8 cellular contexts compared by ENCODE assay signal in genomic region chr5:140710899-140711552, GRCh38. TPM values are rescaled to one million over a fixed set of nuclear protein-coding genes. Genes with fewer than 3 reads are reported as not detected.
A peak's percentile ranks its signal among the peaks of the same experiment; 100 is the strongest.
DNase-seq lines count a peak whose midpoint lies in the region; ATAC-seq and TF ChIP-seq lines count a peak whose summit lies in the region.

No MANE protein-coding gene starts in this region.

- H3K4me3 ChIP-seq in right atrium auricular region (peak overlapping the region; percentile 44 to 58), prostate gland (peak overlapping the region; percentile 42 to 55)

- peak overlapping the region; percentile 99 for H3K27ac Mint-ChIP-seq in T-helper 17 cell

- peaks cover 2% of the 10 kb centered on the region for H3K36me3 Mint-ChIP-seq in T-helper 17 cell (ENCODE audit: low read depth)

- DNase-seq in GM10248 (ENCODE audit: extremely low spot score) = peak; percentile 79
- DNase-seq in NCI-H1417 treated with DMSO at 0.1 percent for 48 hours (lab: John Stamatoyannopoulos, UW) = peak; percentile 80
- DNase-seq in T-helper 17 cell = peak; percentile 41 to 75 (median 72)
- DNase-seq in right atrium auricular region (ENCODE audit: low spot score) = peak; percentile 98
- peak; percentile 93 for DNase-seq in prostate gland (ENCODE audit: low spot score)
- DNase-seq in ureter (ENCODE audit: low spot score) = peak; percentile 95

- CTCF ChIA-PET in GM10248 (lab: Yijun Ruan, JAX) = interaction anchor here (0.8 to 2.3 kb wide), 12 partner anchors 9 to 853 kb away, joined by 3 to 18 read pairs (median 4); partner anchors contain the start of gene ZMAT2

- TF ChIP-seq POLR2A in prostate gland (IDR thresholded peaks at IDR 0.05) = peak; percentile 71

- peak; percentile 90 for ATAC-seq in HG02759 (IDR thresholded peaks at IDR 0.05; ENCODE audit: unreplicated experiment)
- peak; percentile 86 for ATAC-seq in T-helper 17 cell

- H3K4me3 Mint-ChIP-seq in T-helper 17 cell = peak overlapping the region; percentile 95

- H3K27me3 ChIP-seq in right atrium auricular region (no peaks in the 10 kb centered on the region), prostate gland (replicated peaks; ENCODE audit: insufficient read depth) (no peaks in the 10 kb centered on the region)

- intact Hi-C loops in prostate gland (cut with DNase I) = loop anchor here (10.0 kb wide), 1 partner anchor 336 kb away; no protein-coding TSS in a partner anchor

- H3K27ac ChIP-seq in angular gyrus (ENCODE audit: low read depth, low read length) = peak overlapping the region; percentile 51
- H3K27ac ChIP-seq in right atrium auricular region = peak overlapping the region; percentile 92 to 94
- H3K27ac ChIP-seq in prostate gland = peak overlapping the region; percentile 91 to 95

- no peaks in the 10 kb centered on the region for H3K27me3 Mint-ChIP-seq in T-helper 17 cell

- POLR2A ChIA-PET in GM10248 (lab: Yijun Ruan, JAX) = interaction anchor here (0.6 to 1.8 kb wide), 8 partner anchors 9 to 365 kb away, joined by 3 to 12 read pairs (median 4); partner anchors contain the start of genes APBB3, EIF4EBP3, HARS1 and HARS2

- WGBS in prostate gland = 0% methylated on average over 27 of the region's 27 CpGs

- H3K36me3 ChIP-seq in right atrium auricular region = peaks cover 8% of the 10 kb centered on the region
- H3K36me3 ChIP-seq in prostate gland = no peaks in the 10 kb centered on the region

- H3K9me3 ChIP-seq in T-helper 17 cell (ENCODE audit: control insufficient read depth, low read length, poor library complexity, severe bottlenecking) (no peaks in the 10 kb centered on the region), right atrium auricular region (no peaks in the 10 kb centered on the region), prostate gland (no peaks in the 10 kb centered on the region)

- peaks cover 0 to 7% of the 10 kb centered on the region in 2 donors for H3K4me1 ChIP-seq in right atrium auricular region
- H3K4me1 ChIP-seq in prostate gland (replicated peaks) = no peaks in the 10 kb centered on the region

- TF ChIP-seq CTCF in GM10248 (IDR thresholded peaks at IDR 0.05; ENCODE audit: control extremely low read depth, extremely low read depth, low read depth, missing control alignments) (no peak), right atrium auricular region (IDR thresholded peaks at IDR 0.05) (no peak), prostate gland (IDR thresholded peaks at IDR 0.05) (no peak)

- H3K4me1 Mint-ChIP-seq in T-helper 17 cell = peaks cover 23% of the 10 kb centered on the region

RNA-seq across cellular contexts. Expression of gene ZMAT2, which starts 10.8 kb away (rescaled TPM):
- 10 to 100 TPM; 40.9 to 41.5 TPM for total RNA-seq in T-helper 17 cell
- total RNA-seq in right atrium auricular region = 10 to 100 TPM; 21.2 to 33.7 TPM
- 10 to 100 TPM; 26.0 to 36.8 TPM for total RNA-seq in prostate gland
- 58.5 TPM for total RNA-seq in ureter

RNA-seq across cellular contexts. Expression of gene HARS2, which starts 19.8 kb away (rescaled TPM):
- 10 to 100 TPM; 33.5 to 34.9 TPM for total RNA-seq in T-helper 17 cell
- 10 to 100 TPM; 14.5 to 16.2 TPM for total RNA-seq in right atrium auricular region
- total RNA-seq in prostate gland = 10 to 100 TPM; 23.9 to 28.1 TPM
- total RNA-seq in ureter = 34.0 TPM

RNA-seq across cellular contexts. Expression of gene HARS1, which starts 19.9 kb away (rescaled TPM):
- total RNA-seq in T-helper 17 cell = 10 to 100 TPM; 44.8 to 49.3 TPM
- total RNA-seq in right atrium auricular region = 10 to 100 TPM; 33.9 to 45.6 TPM
- 10 to 100 TPM; 37.3 to 54.3 TPM for total RNA-seq in prostate gland
- total RNA-seq in ureter = 57.0 TPM

RNA-seq across cellular contexts. Expression of gene DND1, which starts 37.6 kb away (rescaled TPM):
- total RNA-seq in T-helper 17 cell = 1 to 10 TPM; 1.2 to 1.9 TPM
- total RNA-seq in right atrium auricular region = under 1 TPM in 1 of 2 donors, not detected in 1; 0.51 TPM
- total RNA-seq in prostate gland = 10 to 100 TPM in 1 of 2 donors, under 1 TPM in 1; 0.36 to 26.2 TPM
- 2.7 TPM for total RNA-seq in ureter

RNA-seq across cellular contexts. Expression of gene WDR55, which starts 46.3 kb away (rescaled TPM):
- total RNA-seq in T-helper 17 cell = 10 to 100 TPM; 34.8 to 36.3 TPM
- total RNA-seq in right atrium auricular region = 10 to 100 TPM in 1 of 2 donors, 1 to 10 TPM in 1; 8.3 to 12.4 TPM
- total RNA-seq in prostate gland = 10 to 100 TPM; 23.2 to 26.2 TPM
- total RNA-seq in ureter = 26.3 TPM

Comparison
In these comparisons a context has a peak if more than half of its experiments do, and no peak if none do; other contexts are left out.
1. Peak in every context shown above with its lines: DNase-seq, ATAC-seq, H3K4me3 ChIP-seq and H3K27ac ChIP-seq.